ENCODE assay signal across 25 cellular contexts in the genomic region with DNA sequence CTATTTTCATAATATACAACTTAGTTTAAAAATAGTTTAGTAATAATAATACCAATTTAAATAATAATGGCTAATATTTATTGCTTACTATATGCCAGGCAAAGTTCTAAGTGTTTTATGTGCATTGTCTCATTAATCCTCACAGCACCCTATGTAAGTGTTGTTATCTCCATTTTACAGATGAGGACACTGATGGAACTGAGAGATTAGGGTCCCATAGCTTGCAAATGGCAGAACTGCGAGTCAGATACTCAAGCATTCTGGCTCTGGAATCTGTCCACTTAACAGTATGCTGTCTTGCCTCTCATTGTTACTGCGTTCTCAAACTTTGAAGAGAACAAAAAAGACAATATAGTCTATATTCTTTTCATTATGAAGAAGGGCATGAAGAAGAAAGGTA.
"Had no signal": no experiment of that assay in that cellular context is flagged by ENCODE, and none has a peak within 500 bp of the region (broad histone marks: within the 10 kb centered on the region; RNA-seq: fewer than 3 reads in every experiment).

No MANE protein-coding gene starts in this region.

- H3K4me2 ChIP-seq: KMS-11 had no signal

- H3K27ac ChIP-seq: HL-60, KMS-11, RWPE1, SJCRH30 had no signal

- H3K27me3 ChIP-seq: SJCRH30 had no signal

- H3K9me3 ChIP-seq: SJCRH30 had no signal

- ATAC-seq: HepG2, Panc1, PC-3, SK-N-SH treated with all-trans-retinoic acid at 6 μM for 48 hours had no signal

- DNase-seq: IMR-90, Kasumi-1, MM.1S, NCI-H1092 treated with DMSO at 0.1 percent for 48 hours, NCI-H1436, NCI-H187, NCI-H2029, NCI-H2081 treated with DMSO at 0.1 percent for 48 hours, NCI-H2171, NCI-H226, NCI-H446, NCI-H510A, NCI-H524 treated with DMSO at 0.1 percent for 48 hours, NCI-H69, NCI-H774, PC-3, SHP77 treated with DMSO at 0.1 percent for 48 hours, SJCRH30, T-helper 1 cell had no signal

- FAIRE-seq: HepG2 had no signal

- H3K9ac ChIP-seq: KMS-11 had no signal

- H3K4me3 ChIP-seq: SJCRH30 had no signal

- H3K4me1 ChIP-seq: SJCRH30 had no signal
